In genomic region chr4:52843351-52843750, GRCh38 we compare ENCODE assay signal across 1 cellular context.
TF ChIP-seq lines count a peak whose summit lies in the region.

No MANE protein-coding gene starts in this region.

TF ChIP-seq in GM23338, 12 proteins besides CTCF, POLR2A, EP300 and RAD21 (continued from another document):
- TF ChIP-seq ZNF462 (CRISPR knock-in tag; IDR thresholded peaks at IDR 0.05): no peak
